In genomic region chr12:39620664-39621658, GRCh38 we compare ENCODE assay signal across 9 cellular contexts. TPM values are rescaled to one million over a fixed set of nuclear protein-coding genes. Genes with fewer than 3 reads are reported as not detected.
DNase-seq lines count a peak whose midpoint lies in the region; ATAC-seq and TF ChIP-seq lines count a peak whose summit lies in the region.
"Had no signal": no experiment of that assay in that cellular context is flagged by ENCODE, and none has a peak within 500 bp of the region (broad histone marks: within the 10 kb centered on the region; RNA-seq: fewer than 3 reads in every experiment).

No MANE protein-coding gene starts in this region.

- H3K4me1 ChIP-seq in CD4-positive, CD25-positive, alpha-beta regulatory T cell (ENCODE audit: control insufficient read depth, insufficient read depth, low read length, poor library complexity, severe bottlenecking) = peaks cover 57% of the 10 kb centered on the region
- peaks cover 34% of the 10 kb centered on the region for H3K4me1 ChIP-seq in KMS-11 (ENCODE audit: low read depth, poor library complexity, severe bottlenecking)

- H3K79me2 ChIP-seq in KMS-11 (ENCODE audit: insufficient read depth, low read depth) = peaks cover 38% of the 10 kb centered on the region

- H4K20me1 ChIP-seq in KMS-11 (ENCODE audit: insufficient read depth) = no peaks in the 10 kb centered on the region

- no peaks in the 10 kb centered on the region for H3K27me3 Mint-ChIP-seq in CD4-positive, CD25-positive, alpha-beta regulatory T cell
- no peaks in the 10 kb centered on the region for H3K27me3 Mint-ChIP-seq in activated naive CD4-positive, alpha-beta T cell treated with anti-CD3 and anti-CD28 coated beads for 36 hours (ENCODE audit: low read depth)

- peaks cover 10 to 46% (median 26%) of the 10 kb centered on the region in 4 donors for H3K4me1 Mint-ChIP-seq in CD4-positive, CD25-positive, alpha-beta regulatory T cell
- H3K4me1 Mint-ChIP-seq in activated naive CD4-positive, alpha-beta T cell treated with anti-CD3 and anti-CD28 coated beads for 36 hours (ENCODE audit: low read depth) = peaks cover 34% of the 10 kb centered on the region

- intact Hi-C loops in activated naive CD4-positive, alpha-beta T cell treated with anti-CD3 and anti-CD28 coated beads for 36 hours (cut with micrococcal nuclease) = loop anchor here (1.0 to 10.0 kb wide), 11 partner anchors 7 to 1304 kb away; partner anchors contain the start of genes ALG10B, CPNE8, KIF21A and SLC2A13

- H3K9me3 ChIP-seq in CD4-positive, CD25-positive, alpha-beta regulatory T cell (ENCODE audit: control insufficient read depth in 2 of 2, low read length in 2 of 2) = no peaks in the 10 kb centered on the region

- no peak for TF ChIP-seq CTCF in KMS-11 (conservative IDR thresholded peaks at IDR 0.05; ENCODE audit: low read depth, low read length)

- DNase-seq in CD4-positive, CD25-positive, alpha-beta regulatory T cell = peak; percentile 6 to 70 (median 38)
- DNase-seq in activated naive CD4-positive, alpha-beta T cell treated with anti-CD3 and anti-CD28 coated beads for 36 hours = peak; percentile 80
- peak; percentile 67 for DNase-seq in stimulated activated CD8-positive, alpha-beta memory T cell treated with anti-CD3 and anti-CD28 coated beads, Interleukin-4, amount 100 ng/mL, for 48 hours
- DNase-seq in midbrain (lab: John Stamatoyannopoulos, UW) (no peak), NCI-H526 treated with DMSO at 0.1 percent for 48 hours (lab: John Stamatoyannopoulos, UW) (no peak)

- CTCF ChIA-PET in activated naive CD4-positive, alpha-beta T cell treated with anti-CD3 and anti-CD28 coated beads for 36 hours (lab: Charles Lee) = interaction anchor here (0.7 to 1.9 kb wide), 10 partner anchors 9 to 71 kb away, joined by 3 to 7 read pairs (median 3); no protein-coding TSS in a partner anchor

- peak overlapping the region; percentile 92 for H3K27ac ChIP-seq in CD4-positive, CD25-positive, alpha-beta regulatory T cell (ENCODE audit: insufficient read depth, low read length, poor library complexity, severe bottlenecking)
- H3K27ac ChIP-seq in KMS-11 = peak overlapping the region; percentile 89
- peak overlapping the region; percentile 79 for H3K27ac ChIP-seq in layer of hippocampus (ENCODE audit: low read depth, low read length)

- peak overlapping the region in 1 of 4 donors; percentile 89 for H3K4me3 Mint-ChIP-seq in CD4-positive, CD25-positive, alpha-beta regulatory T cell
- H3K4me3 Mint-ChIP-seq in activated naive CD4-positive, alpha-beta T cell treated with anti-CD3 and anti-CD28 coated beads for 36 hours = peak overlapping the region; percentile 79

- H3K27me3 ChIP-seq in CD4-positive, CD25-positive, alpha-beta regulatory T cell (ENCODE audit: control insufficient read depth, insufficient read depth, low read length) = no peaks in the 10 kb centered on the region
- no peaks in the 10 kb centered on the region for H3K27me3 ChIP-seq in KMS-11 (ENCODE audit: insufficient read depth, low read depth)
- no peaks in the 10 kb centered on the region for H3K27me3 ChIP-seq in layer of hippocampus (ENCODE audit: control insufficient read depth, insufficient read depth, low read length)

- peak overlapping the region; percentile 95 for H3K4me2 ChIP-seq in KMS-11

- peak overlapping the region in 2 of 3 donors; percentile 88 to 99 for H3K27ac Mint-ChIP-seq in CD4-positive, CD25-positive, alpha-beta regulatory T cell
- H3K27ac Mint-ChIP-seq in activated naive CD4-positive, alpha-beta T cell treated with anti-CD3 and anti-CD28 coated beads for 36 hours = no peak overlapping the region

- ATAC-seq in CD4-positive, CD25-positive, alpha-beta regulatory T cell (ENCODE audit: low read depth in 2 of 2) = no peak
- peak; percentile 30 for ATAC-seq in GM21381 (IDR thresholded peaks at IDR 0.05; ENCODE audit: unreplicated experiment)

- H2AFZ ChIP-seq in KMS-11 (ENCODE audit: low read depth) = peak overlapping the region; percentile 39; the same call in 1 of the 2 replicates

- H3K4me3 ChIP-seq in CD4-positive, CD25-positive, alpha-beta regulatory T cell (ENCODE audit: low read depth, low read length) = peak overlapping the region; percentile 99
- H3K4me3 ChIP-seq in KMS-11 (IDR thresholded peaks at IDR 0.05; ENCODE audit: insufficient read depth, low read depth, low read length) = no peak overlapping the region

- no peaks in the 10 kb centered on the region for H3K36me3 ChIP-seq in CD4-positive, CD25-positive, alpha-beta regulatory T cell (ENCODE audit: control insufficient read depth, insufficient read depth, low read length)
- H3K36me3 ChIP-seq in KMS-11 (ENCODE audit: insufficient read depth) = no peaks in the 10 kb centered on the region

- peak overlapping the region; percentile 86 for H3K9ac ChIP-seq in KMS-11

- H3K36me3 Mint-ChIP-seq in CD4-positive, CD25-positive, alpha-beta regulatory T cell = no peaks in the 10 kb centered on the region
- no peaks in the 10 kb centered on the region for H3K36me3 Mint-ChIP-seq in activated naive CD4-positive, alpha-beta T cell treated with anti-CD3 and anti-CD28 coated beads for 36 hours (ENCODE audit: low read depth)

- no peaks in the 10 kb centered on the region for H3K9me3 Mint-ChIP-seq in CD4-positive, CD25-positive, alpha-beta regulatory T cell
- no peaks in the 10 kb centered on the region for H3K9me3 Mint-ChIP-seq in activated naive CD4-positive, alpha-beta T cell treated with anti-CD3 and anti-CD28 coated beads for 36 hours

RNA-seq across cellular contexts. Expression of gene ABCD2, which starts 1.4 kb away (rescaled TPM):
- total RNA-seq in CD4-positive, CD25-positive, alpha-beta regulatory T cell = 8.8 TPM
- 10 to 100 TPM in 1 of 4 donors, 1 to 10 TPM in 3; 6.4 to 11.9 (median 7.9) TPM for polyA plus RNA-seq in CD4-positive, CD25-positive, alpha-beta regulatory T cell
- 1 to 10 TPM; 8.6 to 9.1 TPM for total RNA-seq in activated naive CD4-positive, alpha-beta T cell treated with anti-CD3 and anti-CD28 coated beads for 36 hours
- total RNA-seq: pulmonary artery endothelial cell had no signal

Comparison
In these comparisons a context has a peak if more than half of its experiments do, and no peak if none do; other contexts are left out.
1. DNase-seq: peak in CD4-positive, CD25-positive, alpha-beta regulatory T cell (3 of 3), activated naive CD4-positive, alpha-beta T cell treated with anti-CD3 and anti-CD28 coated beads for 36 hours (single experiment) and stimulated activated CD8-positive, alpha-beta memory T cell treated with anti-CD3 and anti-CD28 coated beads, Interleukin-4, amount 100 ng/mL, for 48 hours (single experiment); none in midbrain (single experiment) and NCI-H526 treated with DMSO at 0.1 percent for 48 hours (single experiment).
2. Peak in every context shown above with its lines, with median percentiles within 50 percentile points of each other: H3K27ac ChIP-seq.